Comparison of ENCODE assay signal across 1 cellular context in the genomic region with DNA sequence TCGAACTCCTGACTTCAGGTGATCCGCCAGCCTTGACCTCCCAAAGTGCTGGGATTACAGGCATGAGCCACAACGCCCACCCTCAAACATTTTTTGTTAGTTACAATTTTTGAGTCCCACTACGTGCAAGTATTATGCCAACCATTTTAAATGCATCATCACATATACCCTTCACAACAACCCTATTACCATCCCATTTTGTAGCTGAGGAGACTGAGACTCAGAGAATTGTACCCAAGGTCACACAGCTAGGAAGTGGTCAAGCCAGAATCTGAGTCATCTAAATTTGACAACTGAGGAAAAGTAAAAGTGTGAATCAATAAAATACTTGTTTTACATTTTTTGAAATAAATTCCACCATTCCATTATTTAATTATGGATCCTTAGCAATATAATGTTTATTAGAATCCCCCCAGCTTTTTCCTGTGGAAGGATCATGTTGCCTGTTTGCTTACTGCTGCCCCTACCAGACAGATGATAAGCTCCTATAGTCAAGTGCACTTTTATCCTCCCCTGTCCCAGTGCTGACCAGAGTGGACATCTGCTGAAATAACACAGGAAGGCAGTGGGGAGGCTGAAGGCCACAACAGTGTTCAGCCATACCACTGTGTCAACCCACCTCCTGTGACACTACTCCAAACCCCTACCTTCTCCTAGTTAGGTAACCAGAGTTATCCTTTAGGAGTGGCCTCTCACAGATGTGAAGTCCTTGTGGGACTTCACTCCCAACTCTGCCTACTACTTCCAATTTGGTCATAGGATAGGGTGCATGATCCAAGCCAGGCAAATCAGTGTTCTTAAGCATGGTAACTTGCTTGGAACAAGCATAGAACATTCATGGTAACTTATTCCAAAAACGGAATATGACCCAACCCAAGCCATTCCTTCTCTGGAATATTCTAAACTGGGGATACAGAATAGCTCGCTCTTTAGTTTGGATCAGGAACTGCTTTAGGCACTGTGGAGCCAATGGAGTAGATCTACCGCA.
TF ChIP-seq lines count a peak whose summit lies in the region.

No MANE protein-coding gene starts in this region.

TF ChIP-seq in HepG2, 621 proteins besides CTCF, POLR2A, EP300 and RAD21:
- TF ChIP-seq SNAPC2 (CRISPR knock-in tag; IDR thresholded peaks at IDR 0.05) (no peak), ZNF629 (CRISPR knock-in tag; conservative IDR thresholded peaks at IDR 0.05) (peak; percentile 66)
